Comparison of ENCODE assay signal across 9 cellular contexts in the genomic region with DNA sequence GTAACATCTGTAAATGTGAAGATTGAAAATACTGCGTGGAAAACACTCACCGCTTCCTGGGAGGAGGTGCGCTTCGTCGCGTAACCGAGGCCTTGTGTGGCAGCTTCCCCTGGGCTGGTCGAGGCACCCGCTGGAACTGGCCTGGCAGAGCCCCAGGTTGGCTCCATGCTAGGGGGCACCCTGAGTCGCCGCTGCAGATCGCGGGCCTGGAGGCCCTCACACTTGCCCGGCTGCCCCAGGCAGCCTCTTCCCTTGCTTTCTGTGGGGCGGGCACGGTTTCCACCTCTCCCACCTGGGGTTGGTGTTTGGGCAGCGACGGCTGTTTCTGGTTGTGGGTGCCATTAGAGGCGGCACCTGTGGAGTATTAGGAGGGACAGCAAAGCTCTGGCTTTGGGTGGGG. TPM values are rescaled to one million over a fixed set of nuclear protein-coding genes. Genes with fewer than 3 reads are reported as not detected.
DNase-seq lines count a peak whose midpoint lies in the region; ATAC-seq, FAIRE-seq and TF ChIP-seq lines count a peak whose summit lies in the region.
"Had no signal": no experiment of that assay in that cellular context is flagged by ENCODE, and none has a peak within 500 bp of the region (broad histone marks: within the 10 kb centered on the region; RNA-seq: fewer than 3 reads in every experiment).

No MANE protein-coding gene starts in this region.

- H3K9me3 Mint-ChIP-seq in neural crest cell = peaks cover 28% of the 10 kb centered on the region

- in situ Hi-C loops in Panc1 (cut with HindIII; ENCODE audit: low pct_unique_long_range_greater_than_20kb, low sequenced_read_pairs) = no loop called here

- H2AFZ ChIP-seq in endothelial cell of umbilical vein (ENCODE audit: low read depth, low read length) = no peak overlapping the region

- no peak for TF ChIP-seq POLR2A in endothelial cell of umbilical vein (IDR thresholded peaks at IDR 0.05; ENCODE audit: low read depth, low read length)

- intact Hi-C loops in Panc1 (cut with micrococcal nuclease; ENCODE audit: unreplicated experiment) = no loop called here
- intact Hi-C loops in endothelial cell of umbilical vein (cut with micrococcal nuclease) = loop anchor here (2.0 to 5.0 kb wide), 2 partner anchors 166 to 431 kb away; partner anchors contain the start of gene ZFP2

- CTCF ChIA-PET in AG04450 (lab: Charles Lee) = interaction anchor here (1.5 kb wide), 1 partner anchor 330 kb away, joined by 7 read pairs; the partner anchor contains the start of gene ZNF354A
- CTCF ChIA-PET in Panc1 (lab: Charles Lee) = no interaction called here
- CTCF ChIA-PET in endothelial cell of umbilical vein (lab: Charles Lee) = interaction anchor here (0.9 to 2.3 kb wide), 5 partner anchors 10 to 433 kb away, joined by 3 to 17 read pairs (median 7); partner anchors contain the start of genes ZNF354A, ZNF354B and ZNF879

- no peak for FAIRE-seq in endothelial cell of umbilical vein (lab: Jason Lieb, UNC)

- ATAC-seq in Panc1 (no peak), GM21526 (IDR thresholded peaks at IDR 0.05; ENCODE audit: low FRiP score, unreplicated experiment) (no peak), foreskin keratinocyte (no peak)

- H3K36me3 Mint-ChIP-seq in neural crest cell (ENCODE audit: low read depth) = peaks cover 51% of the 10 kb centered on the region

- no peaks in the 10 kb centered on the region for H3K36me3 ChIP-seq in Panc1 (ENCODE audit: control insufficient read depth, insufficient read depth, low read length)
- H3K36me3 ChIP-seq in endothelial cell of umbilical vein (ENCODE audit: control insufficient read depth in 2 of 2, extremely low read depth in 1 of 2, insufficient read depth in 2 of 2, low read length in 2 of 2) = peaks cover 0 to 3% of the 10 kb centered on the region in 2 experiments

- no peaks in the 10 kb centered on the region for H3K9me1 ChIP-seq in endothelial cell of umbilical vein (replicated peaks; ENCODE audit: control insufficient read depth, extremely low read depth, insufficient read depth, low read length)

- H3K27me3 Mint-ChIP-seq in neural crest cell (ENCODE audit: low read depth) = peaks cover 4% of the 10 kb centered on the region

- H3K27ac ChIP-seq in AG04450 (ENCODE audit: low read depth, low read length) = no peak overlapping the region
- no peak overlapping the region; the same call in 1 of the 2 replicates for H3K27ac ChIP-seq in Panc1 (ENCODE audit: low read length)
- no peak overlapping the region for H3K27ac ChIP-seq in endothelial cell of umbilical vein (ENCODE audit: insufficient read depth, low read depth, low read length)
- no peak overlapping the region for H3K27ac ChIP-seq in foreskin keratinocyte

- H3K9me3 ChIP-seq in AG04450 (ENCODE audit: control insufficient read depth, insufficient read depth, low read length) (peaks cover 52% of the 10 kb centered on the region), Panc1 (ENCODE audit: control insufficient read depth, insufficient read depth, low read depth, low read length) (peaks cover 29% of the 10 kb centered on the region; the same call in 1 of the 2 replicates), endothelial cell of umbilical vein (replicated peaks; ENCODE audit: control insufficient read depth, insufficient read depth, low read length) (no peaks in the 10 kb centered on the region)

- H3K27me3 ChIP-seq in AG04450 (ENCODE audit: control insufficient read depth, insufficient read depth, low read length) (no peaks in the 10 kb centered on the region), Panc1 (ENCODE audit: control insufficient read depth, insufficient read depth, low read length) (no peaks in the 10 kb centered on the region), endothelial cell of umbilical vein (ENCODE audit: control insufficient read depth in 2 of 2, insufficient read depth in 2 of 2, low read length in 2 of 2) (no peaks in the 10 kb centered on the region), foreskin keratinocyte (no peaks in the 10 kb centered on the region)

- no peaks in the 10 kb centered on the region for H4K20me1 ChIP-seq in endothelial cell of umbilical vein (replicated peaks; ENCODE audit: control insufficient read depth, extremely low read depth, insufficient read depth, low read length)

- peak overlapping the region; percentile 8 for H3K4me2 ChIP-seq in endothelial cell of umbilical vein (ENCODE audit: insufficient read depth, low read length)

- POLR2A ChIA-PET in AG04450 (lab: Yijun Ruan, JAX) = interaction anchor here (1.4 kb wide), 1 partner anchor 201 kb away, joined by 14 read pairs; the partner anchor contains the start of gene ZNF354B
- POLR2A ChIA-PET in Panc1 (lab: Charles Lee) = no interaction called here
- POLR2A ChIA-PET in endothelial cell of umbilical vein (lab: Charles Lee) = interaction anchor here (1.4 to 1.5 kb wide), 2 partner anchors 201 to 330 kb away, joined by 7 to 8 read pairs; partner anchors contain the start of genes ZNF354A and ZNF354B

- H3K4me3 ChIP-seq in AG04450 (ENCODE audit: low read depth, low read length) = peak overlapping the region; percentile 76
- H3K4me3 ChIP-seq in Panc1 (ENCODE audit: low read depth in 2 of 2, low read length in 2 of 2) = peak overlapping the region; percentile 51 to 58
- H3K4me3 ChIP-seq in endothelial cell of umbilical vein (replicated peaks in 1 of 3; ENCODE audit: insufficient read depth in 1 of 3, low read depth in 1 of 3, low read length in 3 of 3) = peak overlapping the region in 2 of 3 experiments; percentile 37 to 73

- no peak for TF ChIP-seq CTCF in AG04450 (IDR thresholded peaks at IDR 0.05; ENCODE audit: low read depth, low read length)
- no peak for TF ChIP-seq CTCF in Panc1 (IDR thresholded peaks at IDR 0.05)
- no peak for TF ChIP-seq CTCF in endothelial cell of umbilical vein (IDR thresholded peaks at IDR 0.05; ENCODE audit: extremely low read depth in 1 of 2, insufficient read depth in 1 of 2, low read depth in 1 of 2, low read length in 2 of 2)
- no peak for TF ChIP-seq CTCF in neural crest cell (conservative IDR thresholded peaks at IDR 0.05)
- no peak for TF ChIP-seq CTCF in foreskin keratinocyte (conservative IDR thresholded peaks at IDR 0.05)

- no peaks in the 10 kb centered on the region for H3K4me1 ChIP-seq in Panc1 (ENCODE audit: control insufficient read depth, insufficient read depth, low read length)
- peaks cover 6% of the 10 kb centered on the region for H3K4me1 ChIP-seq in endothelial cell of umbilical vein (ENCODE audit: control insufficient read depth, extremely low read depth, insufficient read depth, low read length)
- no peaks in the 10 kb centered on the region for H3K4me1 ChIP-seq in foreskin keratinocyte

- H3K79me2 ChIP-seq in endothelial cell of umbilical vein (ENCODE audit: control insufficient read depth, insufficient read depth, low read length) = peaks cover 4% of the 10 kb centered on the region

- dilution Hi-C loops in endothelial cell of umbilical vein (cut with MboI; ENCODE audit: extremely low pct_ligation_motif_present, low sequenced_read_pairs) = no loop called here

- H3K4me3 Mint-ChIP-seq in neural crest cell = peak overlapping the region; percentile 84

- no peak overlapping the region for H3K27ac Mint-ChIP-seq in neural crest cell (ENCODE audit: unreplicated experiment)

- BruUV-seq in Panc1 (replicated peaks; lab: Mats Ljungman, UMichigan) (no TSS peak), endothelial cell of umbilical vein (replicated peaks; lab: Mats Ljungman, UMichigan) (no TSS peak)

- no peak overlapping the region for H3K9ac ChIP-seq in endothelial cell of umbilical vein (replicated peaks; ENCODE audit: extremely low read depth, insufficient read depth, low read length)

- DNase-seq in AG04450 (ENCODE audit: low read depth, low spot score) = no peak
- DNase-seq in Panc1 (ENCODE audit: low read depth, low spot score) = no peak
- DNase-seq in endothelial cell of umbilical vein (ENCODE audit: low read depth, low spot score) = no peak
- no peak for DNase-seq in neural crest cell (ENCODE audit: low read depth, low spot score)
- no peak for DNase-seq in foreskin keratinocyte
- DNase-seq in NCI-H2029 treated with DMSO at 0.1 percent for 48 hours (lab: John Stamatoyannopoulos, UW) = no peak
- no peak for DNase-seq in NCI-H774 (lab: John Stamatoyannopoulos, UW)
- DNase-seq: NCI-H524 treated with DMSO at 0.1 percent for 48 hours had no signal

- peaks cover 2% of the 10 kb centered on the region for H3K4me1 Mint-ChIP-seq in neural crest cell

TF ChIP-seq in endothelial cell of umbilical vein, 7 proteins besides CTCF, POLR2A, EP300 and RAD21 (continues in another document):
- TF ChIP-seq JUN (IDR thresholded peaks at IDR 0.05; ENCODE audit: borderline replicate concordance, insufficient read depth, insufficient read length, low read depth) = no peak

RNA-seq across cellular contexts. Expression of gene ZNF354C, which starts 0.9 kb away (rescaled TPM):
- polyA plus RNA-seq in AG04450 (2011; rRNA removed) (4.2 and 5.1 TPM in 2 replicates), endothelial cell of umbilical vein (1.2 and 1.5 TPM in 2 replicates), foreskin keratinocyte (1.3 and 1.4 TPM in 2 replicates)
- 5.1 and 7.6 TPM in 2 replicates for polyA minus RNA-seq in AG04450 (2011; rRNA and poly(A)+ RNA removed)
- total RNA-seq in Panc1 (2021; ENCODE audit: unreplicated experiment) (4.3 TPM), endothelial cell of umbilical vein (4.7 and 5.0 TPM in 2 replicates), neural crest cell (11.6 and 12.2 TPM in 2 replicates), foreskin keratinocyte (5.5 and 6.2 TPM in 2 replicates)
- 1.9 TPM for polyA plus RNA-seq in Panc1 (2012; ENCODE audit: insufficient read length)
- polyA plus RNA-seq in endothelial cell of umbilical vein (2011; cell fraction: cytosol; rRNA removed) = 1.4 and 1.7 TPM in 2 replicates
- polyA plus RNA-seq in endothelial cell of umbilical vein (2011; cell fraction: nucleus; rRNA removed) = 6.5 and 7.3 TPM in 2 replicates
- polyA plus RNA-seq in endothelial cell of umbilical vein (2012) = 2.3 TPM in 2 replicates
- 4.1 and 4.2 TPM in 2 replicates for polyA minus RNA-seq in endothelial cell of umbilical vein
- not detected for polyA minus RNA-seq in endothelial cell of umbilical vein (2011; cell fraction: cytosol; rRNA and poly(A)+ RNA removed)
- polyA minus RNA-seq in endothelial cell of umbilical vein (2011; cell fraction: nucleus; rRNA and poly(A)+ RNA removed) = 4.1 and 5.0 TPM in 2 replicates

RNA-seq across cellular contexts. Expression of gene ZNF879, which starts 37.4 kb away (rescaled TPM):
- polyA plus RNA-seq in AG04450 (2011; rRNA removed) (1.9 and 3.1 TPM in 2 replicates), endothelial cell of umbilical vein (1.2 and 2.4 TPM in 2 replicates), foreskin keratinocyte (0.97 and 1.4 TPM in 2 replicates)
- polyA minus RNA-seq in AG04450 (2011; rRNA and poly(A)+ RNA removed) = 3.4 and 6.0 TPM in 2 replicates
- total RNA-seq in Panc1 (2021; ENCODE audit: unreplicated experiment) (5.9 TPM), endothelial cell of umbilical vein (2.7 and 3.7 TPM in 2 replicates), neural crest cell (6.6 and 7.4 TPM in 2 replicates), foreskin keratinocyte (2.6 and 3.4 TPM in 2 replicates)
- 3.5 TPM for polyA plus RNA-seq in Panc1 (2012; ENCODE audit: insufficient read length)
- 0.98 and 2.2 TPM in 2 replicates for polyA plus RNA-seq in endothelial cell of umbilical vein (2011; cell fraction: cytosol; rRNA removed)
- 5.2 and 5.4 TPM in 2 replicates for polyA plus RNA-seq in endothelial cell of umbilical vein (2011; cell fraction: nucleus; rRNA removed)
- polyA plus RNA-seq in endothelial cell of umbilical vein (2012) = 1.5 and 1.6 TPM in 2 replicates
- polyA minus RNA-seq in endothelial cell of umbilical vein = 4.0 and 6.7 TPM in 2 replicates
- not detected for polyA minus RNA-seq in endothelial cell of umbilical vein (2011; cell fraction: cytosol; rRNA and poly(A)+ RNA removed)
- polyA minus RNA-seq in endothelial cell of umbilical vein (2011; cell fraction: nucleus; rRNA and poly(A)+ RNA removed) = 3.9 and 6.5 TPM in 2 replicates
